In the genomic region with DNA sequence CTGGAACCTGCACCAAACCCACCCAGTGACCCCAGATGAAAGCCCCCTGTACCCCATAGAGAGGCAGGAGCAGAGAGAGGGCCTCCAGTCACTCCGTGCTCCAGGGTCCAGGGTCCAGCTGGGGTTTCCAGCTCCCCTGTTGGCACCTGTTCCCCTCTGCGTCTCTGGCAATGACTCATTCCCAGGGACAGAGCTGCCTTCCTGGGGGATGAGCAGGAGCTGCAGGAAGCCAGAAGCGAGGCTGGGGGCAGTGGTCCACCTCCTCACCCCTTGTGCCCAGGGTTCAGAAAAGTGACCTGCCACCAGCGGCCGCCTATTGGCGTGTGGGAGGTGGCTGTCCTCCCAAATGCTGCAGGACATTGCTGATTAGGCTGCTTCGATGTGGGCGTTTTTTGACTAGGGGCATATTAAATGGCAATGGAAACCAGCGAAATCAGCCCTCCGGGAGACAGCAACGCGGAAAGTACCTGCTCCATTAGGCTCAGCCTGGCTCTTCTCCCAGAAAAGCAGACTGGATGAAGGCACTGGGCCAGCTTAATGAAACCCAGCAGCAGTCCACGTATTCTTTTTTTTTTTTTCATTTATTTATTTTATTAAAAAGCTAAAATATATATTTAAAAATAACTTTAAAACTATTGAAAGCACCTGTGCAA, we compare ENCODE assay signal across 12 cellular contexts.
DNase-seq lines count a peak whose midpoint lies in the region; ATAC-seq and TF ChIP-seq lines count a peak whose summit lies in the region.
"Had no signal": no experiment of that assay in that cellular context is flagged by ENCODE, and none has a peak within 500 bp of the region (broad histone marks: within the 10 kb centered on the region; RNA-seq: fewer than 3 reads in every experiment).

No MANE protein-coding gene starts in this region.

- BruUV-seq in Panc1 (replicated peaks; lab: Mats Ljungman, UMichigan): no TSS peak

- peak overlapping the region in 1 of 2 experiments; percentile 30; a peak in 2 of 4 replicates for H3K4me3 ChIP-seq in Panc1 (ENCODE audit: low read depth in 2 of 2, low read length in 2 of 2)
- H3K4me3 ChIP-seq: Peyer's patch had no signal

- peak; percentile 37 for DNase-seq in activated CD8-positive, alpha-beta memory T cell treated with anti-CD3 and anti-CD28 coated beads for 24 hours
- DNase-seq in activated CD8-positive, alpha-beta memory T cell treated with anti-CD3 and anti-CD28 coated beads, Interleukin-2, amount 50 U/mL, for 48 hours: no peak
- DNase-seq in Panc1 (ENCODE audit: low read depth, low spot score) (no peak), left cardiac atrium (no peak), stromal cell of bone marrow (ENCODE audit: low read depth) (peak; percentile 17), HCEC 1CT (no peak), superior temporal gyrus (ENCODE audit: extremely low spot score) (no peak), SW480 (ENCODE audit: low spot score) (no peak)
- DNase-seq: activated CD8-positive, alpha-beta T cell treated with anti-CD3 and anti-CD28 coated beads for 36 hours; aorta; MV-4-11; Peyer's patch had no signal

- H3K9me3 ChIP-seq in Panc1 (ENCODE audit: control insufficient read depth, insufficient read depth, low read depth, low read length): no peaks in the 10 kb centered on the region
- H3K9me3 ChIP-seq: Peyer's patch had no signal

- intact Hi-C loops in Panc1 (cut with micrococcal nuclease; ENCODE audit: unreplicated experiment) (no loop called here), left cardiac atrium (cut with DNase I) (no loop called here)

- no peak for TF ChIP-seq CTCF in Panc1 (IDR thresholded peaks at IDR 0.05)

- ATAC-seq in Panc1 (peak; percentile 66), left cardiac atrium (peak; percentile 59 to 66)
- ATAC-seq: activated CD8-positive, alpha-beta T cell treated with anti-CD3 and anti-CD28 coated beads for 36 hours had no signal

- CTCF ChIA-PET in Panc1 (lab: Charles Lee): interaction anchor here (0.6 to 0.7 kb wide), 2 partner anchors 28 to 412 kb away, joined by 3 to 4 read pairs; no protein-coding TSS in a partner anchor

- in situ Hi-C loops in Panc1 (cut with HindIII; ENCODE audit: low pct_unique_long_range_greater_than_20kb, low sequenced_read_pairs): no loop called here

- no peaks in the 10 kb centered on the region for H3K36me3 ChIP-seq in Panc1 (ENCODE audit: control insufficient read depth, insufficient read depth, low read length)
- H3K36me3 ChIP-seq: Peyer's patch had no signal

- peaks cover 19% of the 10 kb centered on the region for H3K4me1 ChIP-seq in Panc1 (ENCODE audit: control insufficient read depth, insufficient read depth, low read length)
- H3K4me1 ChIP-seq: Peyer's patch had no signal

- POLR2A ChIA-PET in Panc1 (lab: Charles Lee): no interaction called here

- H3K27ac ChIP-seq in Panc1 (ENCODE audit: low read length): peak overlapping the region; percentile 64
- H3K27ac ChIP-seq: Peyer's patch had no signal

- no peaks in the 10 kb centered on the region for H3K27me3 ChIP-seq in Panc1 (ENCODE audit: control insufficient read depth, insufficient read depth, low read length)
- H3K27me3 ChIP-seq: Peyer's patch had no signal

Comparison
In these comparisons a context has a peak if more than half of its experiments do, and no peak if none do; other contexts are left out.
1. DNase-seq: peak in activated CD8-positive, alpha-beta memory T cell treated with anti-CD3 and anti-CD28 coated beads for 24 hours (single experiment) and stromal cell of bone marrow (single experiment); none in activated CD8-positive, alpha-beta memory T cell treated with anti-CD3 and anti-CD28 coated beads, Interleukin-2, amount 50 U/mL, for 48 hours (single experiment), Panc1 (single experiment), left cardiac atrium (single experiment), HCEC 1CT (single experiment), superior temporal gyrus (single experiment) and SW480 (single experiment).